8 cellular contexts compared by ENCODE assay signal in the genomic region with DNA sequence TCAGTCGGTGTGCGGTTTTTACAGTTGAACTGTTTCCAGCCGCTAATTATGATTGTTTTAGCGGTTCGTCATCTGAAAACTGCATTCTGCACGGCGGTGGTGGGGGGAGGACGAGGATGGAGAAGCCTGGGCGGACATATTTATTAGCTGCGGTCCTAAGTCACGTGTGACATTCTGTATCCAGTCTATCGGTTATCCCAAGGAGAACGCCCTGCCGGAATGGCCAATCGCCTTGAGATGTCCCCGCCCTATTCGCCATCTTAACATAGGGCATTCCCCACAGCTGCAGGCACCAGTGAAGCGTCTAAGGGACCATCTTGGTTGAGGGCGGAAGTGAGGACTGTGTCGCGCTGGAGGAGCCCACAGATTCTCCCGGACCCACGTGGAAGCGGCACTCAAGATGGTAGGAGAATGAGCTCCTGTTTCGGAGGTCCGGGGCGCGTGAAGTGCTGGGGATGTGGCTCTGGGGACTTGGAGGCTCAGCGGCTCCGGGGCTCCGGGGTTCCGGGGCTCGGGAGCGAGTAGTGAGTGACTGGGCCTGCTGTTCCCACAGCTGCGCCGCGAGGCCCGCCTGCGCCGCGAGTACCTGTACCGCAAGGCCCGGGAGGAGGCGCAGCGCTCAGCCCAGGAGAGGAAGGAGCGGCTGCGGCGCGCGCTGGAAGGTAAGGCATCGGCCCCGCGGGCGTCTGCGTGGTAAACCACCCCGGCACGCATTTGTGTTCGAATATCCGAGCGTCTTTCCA.
A peak's percentile ranks its signal among the peaks of the same experiment; 100 is the strongest.
DNase-seq lines count a peak whose midpoint lies in the region; ATAC-seq and TF ChIP-seq lines count a peak whose summit lies in the region.

A gene with protein sequence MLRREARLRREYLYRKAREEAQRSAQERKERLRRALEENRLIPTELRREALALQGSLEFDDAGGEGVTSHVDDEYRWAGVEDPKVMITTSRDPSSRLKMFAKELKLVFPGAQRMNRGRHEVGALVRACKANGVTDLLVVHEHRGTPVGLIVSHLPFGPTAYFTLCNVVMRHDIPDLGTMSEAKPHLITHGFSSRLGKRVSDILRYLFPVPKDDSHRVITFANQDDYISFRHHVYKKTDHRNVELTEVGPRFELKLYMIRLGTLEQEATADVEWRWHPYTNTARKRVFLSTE (plus strand): TSS at position 365 of the 743 bp plus-strand sequence. CDS start 36 bp downstream, at position 401.

- peak within 1 kb of the TSS; percentile 94 for H3K4me3 ChIP-seq in AG09309 (ENCODE audit: control insufficient read depth, low read depth, low read length)

- DNase-seq in AG09309 (ENCODE audit: low read depth) (peak; percentile 98), NCI-H345 treated with DMSO at 0.1 percent for 48 hours (lab: John Stamatoyannopoulos, UW; ENCODE audit: unreplicated experiment) (peak; percentile 97), cerebellar cortex (ENCODE audit: low spot score) (peak; percentile 100), islet precursor cell (peak; percentile 99)
- DNase-seq in activated CD4-positive, CD25-positive, alpha-beta regulatory T cell treated with anti-CD3 and anti-CD28 coated beads, Interleukin-2, amount 50 U/mL, for 16 hours (ENCODE audit: low read depth, low spot score) = peak; percentile 93
- DNase-seq in stimulated activated CD4-positive, alpha-beta T cell treated with anti-CD3 and anti-CD28 coated beads, Interleukin-15, amount 100 ng/mL, for 1 hour (ENCODE audit: low read depth in 1 of 2, low spot score in 1 of 2) = peak; percentile 80 to 84

- TF ChIP-seq POLR2A in GM18951 (IDR thresholded peaks at IDR 0.05; ENCODE audit: extremely low read depth, insufficient read depth, insufficient read length) = peak; percentile 85

- peak; percentile 86 for ATAC-seq in HG03280 (IDR thresholded peaks at IDR 0.05; ENCODE audit: unreplicated experiment)

- TF ChIP-seq CTCF in AG09309 (IDR thresholded peaks at IDR 0.05; ENCODE audit: control insufficient read depth, insufficient read depth, low read depth, low read length, missing control alignments) = peak; percentile 41

- in situ Hi-C loops in GM18951 (cut with MboI; ENCODE audit: low sequenced_read_pairs, unreplicated experiment) = loop anchor here (25.0 kb wide), 2 partner anchors 155 to 405 kb away; a partner anchor contains a TSS

Comparison
In these comparisons a context has a peak if more than half of its experiments do, and no peak if none do; other contexts are left out.
1. Peak in every context shown above with its lines: DNase-seq, ATAC-seq and H3K4me3 ChIP-seq.